Comparison of ENCODE assay signal across 19 cellular contexts in genomic region chr20:53079483-53079810, GRCh38.
DNase-seq lines count a peak whose midpoint lies in the region; FAIRE-seq and TF ChIP-seq lines count a peak whose summit lies in the region.
"Had no signal": no experiment of that assay in that cellular context is flagged by ENCODE, and none has a peak within 500 bp of the region (broad histone marks: within the 10 kb centered on the region; RNA-seq: fewer than 3 reads in every experiment).

No MANE protein-coding gene starts in this region.

- H3K4me1 ChIP-seq in BE2C = peaks cover 49% of the 10 kb centered on the region
- peaks cover 67% of the 10 kb centered on the region for H3K4me1 ChIP-seq in adipocyte (ENCODE audit: control insufficient read depth, insufficient read depth, low read length)
- no peaks in the 10 kb centered on the region for H3K4me1 ChIP-seq in mesenchymal stem cell (ENCODE audit: control insufficient read depth, insufficient read depth, low read depth, low read length)
- H3K4me1 ChIP-seq in small intestine (ENCODE audit: control insufficient read depth in 2 of 2, insufficient read depth in 1 of 2, low read depth in 1 of 2, low read length in 1 of 2) = peaks cover 10 to 19% of the 10 kb centered on the region in 2 donors

- H2AFZ ChIP-seq in mesenchymal stem cell (ENCODE audit: low read depth, low read length) = no peak overlapping the region

- no peak overlapping the region for H3K4me2 ChIP-seq in mesenchymal stem cell (ENCODE audit: low read length, poor library complexity, severe bottlenecking)

- no peak overlapping the region for H2AK5ac ChIP-seq in mesenchymal stem cell (ENCODE audit: low read length, severe bottlenecking)

- H3K9me3 ChIP-seq in BE2C = no peaks in the 10 kb centered on the region
- no peaks in the 10 kb centered on the region for H3K9me3 ChIP-seq in adipocyte (ENCODE audit: control insufficient read depth, low read length)
- no peaks in the 10 kb centered on the region for H3K9me3 ChIP-seq in mesenchymal stem cell (ENCODE audit: control insufficient read depth, low read length)
- no peaks in the 10 kb centered on the region for H3K9me3 ChIP-seq in small intestine (ENCODE audit: control insufficient read depth, low read depth)

- no peaks in the 10 kb centered on the region for H3K79me1 ChIP-seq in mesenchymal stem cell (replicated peaks; ENCODE audit: low read length, poor library complexity, severe bottlenecking)

- no peak overlapping the region for H2BK120ac ChIP-seq in mesenchymal stem cell (ENCODE audit: low read depth, low read length)

- H3K27ac ChIP-seq in mesenchymal stem cell (ENCODE audit: low read length, poor library complexity, severe bottlenecking) = no peak overlapping the region
- H3K27ac ChIP-seq in small intestine (ENCODE audit: low read depth in 1 of 2, low read length in 1 of 2) = peak overlapping the region in 1 of 2 donors; percentile 37
- H3K27ac ChIP-seq: RWPE1 had no signal

- H3K23ac ChIP-seq in mesenchymal stem cell (ENCODE audit: low read length in 2 of 2) = no peak overlapping the region

- no peak for FAIRE-seq in small intestine (lab: Jason Lieb, UNC)

- H3K18ac ChIP-seq in mesenchymal stem cell (ENCODE audit: low read depth in 1 of 2, low read length in 2 of 2) = no peak overlapping the region

- no peaks in the 10 kb centered on the region for H3K36me3 ChIP-seq in BE2C
- no peaks in the 10 kb centered on the region for H3K36me3 ChIP-seq in adipocyte (ENCODE audit: control insufficient read depth, insufficient read depth, low read length, severe bottlenecking)
- H3K36me3 ChIP-seq in mesenchymal stem cell (ENCODE audit: control insufficient read depth in 1 of 2, insufficient read depth in 2 of 2, low read depth in 1 of 2, low read length in 2 of 2) = no peaks in the 10 kb centered on the region
- H3K36me3 ChIP-seq in small intestine (ENCODE audit: control insufficient read depth in 2 of 2, insufficient read depth in 2 of 2, low read length in 2 of 2) = no peaks in the 10 kb centered on the region

- H3K4ac ChIP-seq in mesenchymal stem cell (ENCODE audit: low read depth in 1 of 2, low read length in 2 of 2) = no peak overlapping the region

- no peak for DNase-seq in BE2C
- no peak for DNase-seq in adipocyte (ENCODE audit: low read depth)
- no peak for DNase-seq in mesenchymal stem cell
- peak; percentile 85 for DNase-seq in small intestine
- no peak for DNase-seq in NCI-H748 (lab: John Stamatoyannopoulos, UW; ENCODE audit: unreplicated experiment)
- no peak for DNase-seq in T1000 (lab: John Stamatoyannopoulos, UW)
- no peak for DNase-seq in HuH-7 (ENCODE audit: low spot score)
- DNase-seq: DMS79 treated with DMSO at 0.1 percent for 48 hours, H7, HFFc6, KG1, NCI-H1417, NCI-H187, NCI-H2107, NCI-H2227 treated with DMSO at 0.1 percent for 48 hours, NCI-H524, PC-3, SIG-M5 had no signal

- H3K4me3 ChIP-seq in BE2C (ENCODE audit: low read depth, low read length) (peak overlapping the region; percentile 21; the same call in 1 of the 2 replicates), adipocyte (ENCODE audit: low read length) (peak overlapping the region; percentile 16), mesenchymal stem cell (ENCODE audit: insufficient read depth in 1 of 2, low read depth in 1 of 2, low read length in 2 of 2) (no peak overlapping the region), small intestine (ENCODE audit: low read depth in 1 of 2, low read length in 2 of 2) (no peak overlapping the region)

- no peak overlapping the region for H2BK12ac ChIP-seq in mesenchymal stem cell (ENCODE audit: low read length in 2 of 2)

- WGBS in mesenchymal stem cell = 86% methylated on average over 2 of the region's 3 CpGs
- 16 to 37% (median 28%) methylated on average over 3 of the region's 3 CpGs for WGBS in small intestine, 3 donors

- H2BK15ac ChIP-seq in mesenchymal stem cell (ENCODE audit: low read depth, poor library complexity, severe bottlenecking) = no peak overlapping the region

- no peak overlapping the region for H3K14ac ChIP-seq in mesenchymal stem cell (ENCODE audit: low read length in 2 of 2)

- peak overlapping the region; percentile 28 for H3K9ac ChIP-seq in adipocyte (ENCODE audit: low read length)
- peak overlapping the region; percentile 41 for H3K9ac ChIP-seq in mesenchymal stem cell (ENCODE audit: low read length)

- no peak overlapping the region for H4K91ac ChIP-seq in mesenchymal stem cell (ENCODE audit: low read length)

- H3K27me3 ChIP-seq in BE2C = no peaks in the 10 kb centered on the region
- H3K27me3 ChIP-seq in adipocyte (replicated peaks; ENCODE audit: control insufficient read depth, insufficient read depth, low read length) = no peaks in the 10 kb centered on the region
- H3K27me3 ChIP-seq in mesenchymal stem cell (ENCODE audit: control insufficient read depth in 1 of 2, insufficient read depth in 1 of 2, low read length in 2 of 2) = no peaks in the 10 kb centered on the region
- no peaks in the 10 kb centered on the region for H3K27me3 ChIP-seq in small intestine (ENCODE audit: control insufficient read depth in 2 of 2, insufficient read depth in 2 of 2, low read length in 2 of 2)

- no peak overlapping the region for H4K8ac ChIP-seq in mesenchymal stem cell (ENCODE audit: low read length)

- H2BK5ac ChIP-seq in mesenchymal stem cell (ENCODE audit: low read depth, low read length, poor library complexity, severe bottlenecking) = no peak overlapping the region

- no peak for TF ChIP-seq CTCF in BE2C (IDR thresholded peaks at IDR 0.05; ENCODE audit: low read depth, low read length)

Comparison
In these comparisons a context has a peak if more than half of its experiments do, and no peak if none do; other contexts are left out.
1. H3K4me3 ChIP-seq: peak in BE2C (single experiment) and adipocyte (single experiment); none in mesenchymal stem cell (0 of 2) and small intestine (0 of 2).